ENCODE assay signal across 8 cellular contexts in genomic region chr3:27713435-27713880, GRCh38. TPM values are rescaled to one million over a fixed set of nuclear protein-coding genes. Genes with fewer than 3 reads are reported as not detected.
DNase-seq lines count a peak whose midpoint lies in the region; ATAC-seq, FAIRE-seq and TF ChIP-seq lines count a peak whose summit lies in the region.
"Had no signal": no experiment of that assay in that cellular context is flagged by ENCODE, and none has a peak within 500 bp of the region (broad histone marks: within the 10 kb centered on the region; RNA-seq: fewer than 3 reads in every experiment).

No MANE protein-coding gene starts in this region.

- H4K20me1 ChIP-seq in HepG2 (ENCODE audit: insufficient read depth, low read length), result 0 out of 2 replicates have a peak, but pooled peaks cover 3% of the 10 kb centered on the region

- no peak for FAIRE-seq in HepG2 (lab: Jason Lieb, UNC)

- no peak for TF ChIP-seq RAD21 in HepG2 (CRISPR knock-in tag; IDR thresholded peaks at IDR 0.05)

- H3K9ac ChIP-seq in HUES48 (ENCODE audit: low read depth, low read length) (no peak overlapping the region), HepG2 (ENCODE audit: insufficient read depth, low read depth, low read length) (no peak overlapping the region)

- H3K4me2 ChIP-seq in HepG2 (ENCODE audit: low read depth, low read length), result peak overlapping the region; percentile 97

- H3K4me1 ChIP-seq in HUES48 (ENCODE audit: control insufficient read depth, insufficient read depth, low read length) (peaks cover 55% of the 10 kb centered on the region), HepG2 (ENCODE audit: insufficient read depth, low read length) (peaks cover 34% of the 10 kb centered on the region), stomach (peaks cover 24 to 40% (median 33%) of the 10 kb centered on the region in 4 donors)

- no peaks in the 10 kb centered on the region for H3K79me2 ChIP-seq in HepG2 (ENCODE audit: insufficient read depth, low read length)

- intact Hi-C loops in HepG2 (cut with micrococcal nuclease; ENCODE audit: unreplicated experiment), result loop anchor here (5.0 to 10.0 kb wide), 3 partner anchors 171 to 574 kb away; partner anchors contain the start of gene CMC1
- intact Hi-C loops in stomach (cut with DNase I; ENCODE audit: low total_unique reads), result loop anchor here (10.0 kb wide), 1 partner anchor 601 kb away; no protein-coding TSS in a partner anchor

- DNase-seq in astrocyte of the spinal cord (ENCODE audit: low read depth, low spot score), result no peak
- no peak for DNase-seq in HepG2 (ENCODE audit: low spot score)
- no peak for DNase-seq in stomach
- no peak for DNase-seq in NCI-H1048 (lab: John Stamatoyannopoulos, UW)
- no peak for DNase-seq in COLO668 (lab: John Stamatoyannopoulos, UW; ENCODE audit: unreplicated experiment)

- H2AFZ ChIP-seq in HepG2 (ENCODE audit: low read length), result no peak overlapping the region

- no peak for ATAC-seq in HepG2
- no peak for ATAC-seq in HG03108 (IDR thresholded peaks at IDR 0.05; ENCODE audit: unreplicated experiment)
- ATAC-seq: Panc1 had no signal

- H3K9me3 ChIP-seq in HUES48 (ENCODE audit: control insufficient read depth, insufficient read depth, low read length), result no peaks in the 10 kb centered on the region
- H3K9me3 ChIP-seq in HepG2 (ENCODE audit: low read length), result no peaks in the 10 kb centered on the region
- no peaks in the 10 kb centered on the region for H3K9me3 ChIP-seq in stomach

- no TSS peak for BruUV-seq in HepG2 (replicated peaks; lab: Mats Ljungman, UMichigan)

- peaks cover 88% of the 10 kb centered on the region for H3K27me3 ChIP-seq in HUES48 (ENCODE audit: control insufficient read depth, insufficient read depth, low read length)
- H3K27me3 ChIP-seq in HepG2 (ENCODE audit: control insufficient read depth in 1 of 2, insufficient read depth in 2 of 2, low read length in 2 of 2), result peaks cover 12 to 57% of the 10 kb centered on the region in 2 experiments
- H3K27me3 ChIP-seq in stomach, result peaks cover 7 to 71% (median 44%) of the 10 kb centered on the region in 3 donors

- TF ChIP-seq POLR2A in HepG2 (IDR thresholded peaks at IDR 0.05; ENCODE audit: insufficient read depth in 1 of 2, low read depth in 2 of 2, low read length in 2 of 2) (no peak), stomach (IDR thresholded peaks at IDR 0.05) (no peak)

- TF ChIP-seq EP300 in HepG2 (IDR thresholded peaks at IDR 0.05; ENCODE audit: low read depth in 2 of 2, low read length in 2 of 2), result no peak
- no peak for TF ChIP-seq EP300 in HepG2 (CRISPR knock-in tag; IDR thresholded peaks at IDR 0.05; ENCODE audit: borderline replicate concordance)
- TF ChIP-seq EP300 in stomach (IDR thresholded peaks at IDR 0.05), result no peak

- peak overlapping the region; percentile 57 for H3K4me3 ChIP-seq in HUES48 (ENCODE audit: low read depth, low read length)
- peak overlapping the region; percentile 44 for H3K4me3 ChIP-seq in astrocyte of the spinal cord (ENCODE audit: low read depth, low read length)
- H3K4me3 ChIP-seq in HepG2 (replicated peaks in 1 of 3; ENCODE audit: insufficient read depth in 1 of 3, low read depth in 2 of 3, low read length in 3 of 3), result peak overlapping the region in 2 of 3 experiments; percentile 7 to 71; a peak in 2 of 6 replicates
- peak overlapping the region; percentile 54 to 68 (median 60) for H3K4me3 ChIP-seq in stomach

- 13% methylated on average over 19 of the region's 19 CpGs for WGBS in HepG2 (ENCODE audit: low lambda C conversion rate)
- 1 to 7% (median 3%) methylated on average over 19 of the region's 19 CpGs for WGBS in stomach, 5 donors

- TF ChIP-seq CTCF in astrocyte of the spinal cord (IDR thresholded peaks at IDR 0.05; ENCODE audit: low read depth, low read length), result no peak
- no peak for TF ChIP-seq CTCF in HepG2 (CRISPR knock-in tag; IDR thresholded peaks at IDR 0.05)
- no peak for TF ChIP-seq CTCF in stomach (IDR thresholded peaks at IDR 0.05)

- POLR2A ChIA-PET in HepG2 (lab: Yijun Ruan, JAX), result no interaction called here

- in situ Hi-C loops in astrocyte of the spinal cord (cut with HindIII; ENCODE audit: low sequenced_read_pairs) (no loop called here), HepG2 (cut with HindIII; ENCODE audit: extremely low pct_ligation_motif_present, low pct_unique_long_range_greater_than_20kb) (loop anchor here (5.0 kb wide), 1 partner anchor 609 kb away; no protein-coding TSS in a partner anchor)

- H3K36me3 ChIP-seq in HUES48 (ENCODE audit: control insufficient read depth, insufficient read depth, low read length), result no peaks in the 10 kb centered on the region
- H3K36me3 ChIP-seq in HepG2 (replicated peaks in 1 of 2; ENCODE audit: control insufficient read depth in 1 of 2, insufficient read depth in 2 of 2, low read length in 2 of 2), result no peaks in the 10 kb centered on the region
- no peaks in the 10 kb centered on the region for H3K36me3 ChIP-seq in stomach

- CTCF ChIA-PET in HepG2 (lab: Yijun Ruan, JAX; ENCODE audit: low intra/inter-chr PET ratio, low total read pairs), result no interaction called here

- H3K27ac ChIP-seq in HUES48 (ENCODE audit: low read depth, low read length) (peak overlapping the region; percentile 80), HepG2 (ENCODE audit: extremely low read length, insufficient read depth, low read length) (no peak overlapping the region), stomach (peak overlapping the region in 1 of 5 donors; percentile 46)

TF ChIP-seq in HepG2, 621 proteins besides CTCF, POLR2A, EP300 and RAD21:
- TF ChIP-seq NRL (CRISPR knock-in tag; IDR thresholded peaks at IDR 0.05; ENCODE audit: borderline replicate concordance) (no peak), NR2F2 (IDR thresholded peaks at IDR 0.05; ENCODE audit: borderline replicate concordance, low read depth) (no peak), ZNF260 (CRISPR knock-in tag; IDR thresholded peaks at IDR 0.05; ENCODE audit: borderline replicate concordance, low read depth) (no peak), MYNN (CRISPR knock-in tag; IDR thresholded peaks at IDR 0.05; ENCODE audit: low read depth) (no peak), ZNF296 (CRISPR knock-in tag; conservative IDR thresholded peaks at IDR 0.05) (no peak)

RNA-seq across cellular contexts. Expression of gene EOMES, which starts 8.7 kb away (rescaled TPM):
- 0.11 and 0.28 TPM in 2 replicates for total RNA-seq in HepG2 (2016; rRNA removed; fragmentation: Illumina TruSeq; extraction: Trizol)
- total RNA-seq in HepG2 (2016; cell fraction: cytosol; rRNA removed; fragmentation: Illumina TruSeq; extraction: Trizol; ENCODE audit: low read depth), result 0.09 TPM in 1 of 2 replicates, not detected in the other
- 0.15 and 0.24 TPM in 2 replicates for total RNA-seq in HepG2 (2016; cell fraction: insoluble cytoplasmic fraction; rRNA removed; fragmentation: Illumina TruSeq; extraction: Trizol)
- total RNA-seq in HepG2 (2016; cell fraction: membrane; rRNA removed; fragmentation: Illumina TruSeq; extraction: Trizol), result 0.06 and 0.10 TPM in 2 replicates
- total RNA-seq in HepG2 (2016; cell fraction: nucleus; rRNA removed; fragmentation: Illumina TruSeq; extraction: Trizol), result not detected in 2 replicates
- polyA plus RNA-seq in HepG2 (2011; rRNA removed), result 0.10 and 0.12 TPM in 2 replicates
- polyA plus RNA-seq in HepG2 (2011; cell fraction: cytosol; rRNA removed), result 0.05 and 0.12 TPM in 2 replicates
- polyA plus RNA-seq in HepG2 (2011; cell fraction: nucleus; rRNA removed), result 0.05 and 0.09 TPM in 2 replicates
- polyA plus RNA-seq in HepG2 (2012), result 0.04 TPM in 1 of 2 replicates, not detected in the other
- polyA plus RNA-seq in HepG2 (2016; cell fraction: cytosol; fragmentation: Illumina TruSeq; extraction: Trizol; ENCODE audit: low read depth), result 0.06 TPM in 1 of 2 replicates, not detected in the other
- polyA plus RNA-seq in HepG2 (2016; cell fraction: insoluble cytoplasmic fraction; fragmentation: Illumina TruSeq; extraction: Trizol; ENCODE audit: low read depth), result 0.27 and 0.40 TPM in 2 replicates
- polyA plus RNA-seq in HepG2 (2016; cell fraction: membrane; fragmentation: Illumina TruSeq; extraction: Trizol; ENCODE audit: low read depth), result not detected in 2 replicates
- 0.36 TPM in 1 of 2 replicates, not detected in the other for polyA plus RNA-seq in HepG2 (2016; cell fraction: nucleus; fragmentation: Illumina TruSeq; extraction: Trizol; ENCODE audit: insufficient read depth, low read depth)
- polyA minus RNA-seq in HepG2 (2011; rRNA and poly(A)+ RNA removed; ENCODE audit: low replicate concordance), result 0.10 and 0.63 TPM in 2 replicates
- 0.18 TPM in 1 of 2 replicates, not detected in the other for polyA minus RNA-seq in HepG2 (2011; cell fraction: cytosol; rRNA and poly(A)+ RNA removed)
- polyA minus RNA-seq in HepG2 (2011; cell fraction: nucleus; rRNA and poly(A)+ RNA removed), result 0.25 and 0.26 TPM in 2 replicates
- total RNA-seq in stomach, result under 1 TPM in 2 of 5 donors, not detected in 3; 0.55 to 0.58 TPM
- polyA plus RNA-seq in stomach, result under 1 TPM in 2 of 3 donors, not detected in 1; 0.10 to 0.12 TPM
